ENCODE assay signal across 21 cellular contexts in the genomic region with DNA sequence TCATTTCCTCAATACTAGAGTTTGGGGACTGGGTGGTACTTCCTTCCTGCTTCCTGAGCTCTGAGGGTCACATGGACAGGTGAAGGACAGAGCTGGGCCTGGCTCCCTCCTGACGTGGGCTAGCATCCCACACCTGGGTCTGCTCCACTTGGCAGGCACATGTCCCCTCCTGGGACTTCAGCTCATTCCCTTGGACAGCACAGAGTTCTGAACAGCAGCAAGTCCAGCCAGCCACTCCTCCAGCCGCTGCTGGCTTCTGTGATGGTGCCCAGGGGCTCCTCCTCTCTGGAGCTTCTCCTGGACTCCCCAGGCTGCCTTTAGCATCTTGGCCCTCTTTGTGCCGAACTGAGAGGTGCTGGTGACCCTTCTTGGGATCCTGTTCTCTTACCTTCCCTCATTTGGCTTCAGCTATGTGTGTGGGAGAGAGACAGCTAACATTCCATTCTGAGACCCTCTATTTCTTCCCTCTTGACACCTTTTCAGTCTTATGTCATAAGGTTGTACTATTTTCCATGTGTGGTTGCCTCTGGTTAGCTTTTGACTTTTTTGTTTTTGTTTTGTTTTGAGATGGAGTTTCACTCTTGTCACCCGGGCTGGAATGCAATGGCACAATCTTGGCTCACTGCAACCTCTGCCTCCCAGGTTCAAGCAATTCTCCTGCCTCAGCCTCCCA.
A peak's percentile ranks its signal among the peaks of the same experiment; 100 is the strongest.
DNase-seq lines count a peak whose midpoint lies in the region; ATAC-seq lines count a peak whose summit lies in the region.
"Had no signal": no experiment of that assay in that cellular context is flagged by ENCODE, and none has a peak within 500 bp of the region (broad histone marks: within the 10 kb centered on the region; RNA-seq: fewer than 3 reads in every experiment).

No MANE protein-coding gene starts in this region.

- H3K27ac Mint-ChIP-seq in activated naive CD4-positive, alpha-beta T cell treated with anti-CD3 and anti-CD28 coated beads, Interleukin-2, amount 50 U/mL, for 24 hours: peak overlapping the region; percentile 31
- H3K27ac Mint-ChIP-seq in T-helper 17 cell (peak overlapping the region; percentile 63), immature natural killer cell (peak overlapping the region; percentile 38 to 93 (median 84))
- H3K27ac Mint-ChIP-seq: WTC11 had no signal

- no peaks in the 10 kb centered on the region for H3K9me3 Mint-ChIP-seq in activated naive CD4-positive, alpha-beta T cell treated with anti-CD3 and anti-CD28 coated beads, Interleukin-2, amount 50 U/mL, for 24 hours
- no peaks in the 10 kb centered on the region for H3K9me3 Mint-ChIP-seq in immature natural killer cell
- H3K9me3 Mint-ChIP-seq: WTC11 had no signal

- no peaks in the 10 kb centered on the region for H3K36me3 Mint-ChIP-seq in activated naive CD4-positive, alpha-beta T cell treated with anti-CD3 and anti-CD28 coated beads, Interleukin-2, amount 50 U/mL, for 24 hours
- H3K36me3 Mint-ChIP-seq in T-helper 17 cell (ENCODE audit: low read depth) (no peaks in the 10 kb centered on the region), immature natural killer cell (peaks cover 0 to 3% (median 3%) of the 10 kb centered on the region in 3 donors)
- H3K36me3 Mint-ChIP-seq: WTC11 had no signal

- DNase-seq in activated naive CD4-positive, alpha-beta T cell (lab: John Stamatoyannopoulos, UW): no peak
- DNase-seq in T-helper 17 cell (no peak), immature natural killer cell (peak in 1 of 3 donors; percentile 13), SHP77 treated with DMSO at 0.1 percent for 48 hours (lab: John Stamatoyannopoulos, UW) (no peak), amygdala (lab: John Stamatoyannopoulos, UW) (no peak)
- DNase-seq: amniotic stem cell; central memory CD4-positive, alpha-beta T cell; effector CD4-positive, alpha-beta T cell; KG1; NCI-H1105; NCI-H510A treated with DMSO at 0.1 percent for 48 hours; nucleus accumbens; SHP77; stimulated activated CD4-positive, alpha-beta T cell treated with anti-CD3 and anti-CD28 coated beads, Interleukin-15, amount 100 ng/mL, for 24 hours; stimulated activated naive CD4-positive, alpha-beta T cell had no signal

- ATAC-seq in T-helper 17 cell (no peak), HG03565 (IDR thresholded peaks at IDR 0.05; ENCODE audit: unreplicated experiment) (no peak)
- ATAC-seq: WTC11 had no signal

- no peaks in the 10 kb centered on the region for H3K27me3 Mint-ChIP-seq in activated naive CD4-positive, alpha-beta T cell treated with anti-CD3 and anti-CD28 coated beads, Interleukin-2, amount 50 U/mL, for 24 hours
- H3K27me3 Mint-ChIP-seq in T-helper 17 cell (peaks cover 6% of the 10 kb centered on the region), immature natural killer cell (ENCODE audit: low read depth in 3 of 3) (peaks cover 0 to 4% (median 2%) of the 10 kb centered on the region in 3 donors)

- no peak overlapping the region for H3K4me3 Mint-ChIP-seq in activated naive CD4-positive, alpha-beta T cell treated with anti-CD3 and anti-CD28 coated beads, Interleukin-2, amount 50 U/mL, for 24 hours
- H3K4me3 Mint-ChIP-seq in T-helper 17 cell: peak overlapping the region; percentile 77
- peak overlapping the region; percentile 65 to 78 (median 75) for H3K4me3 Mint-ChIP-seq in immature natural killer cell
- H3K4me3 Mint-ChIP-seq: WTC11 had no signal

- peaks cover 58% of the 10 kb centered on the region for H3K4me1 Mint-ChIP-seq in activated naive CD4-positive, alpha-beta T cell treated with anti-CD3 and anti-CD28 coated beads, Interleukin-2, amount 50 U/mL, for 24 hours
- peaks cover 51% of the 10 kb centered on the region for H3K4me1 Mint-ChIP-seq in T-helper 17 cell
- peaks cover 61 to 72% of the 10 kb centered on the region in 2 donors for H3K4me1 Mint-ChIP-seq in immature natural killer cell

- no peaks in the 10 kb centered on the region for H3K9me3 ChIP-seq in T-helper 17 cell (ENCODE audit: control insufficient read depth, low read length, poor library complexity, severe bottlenecking)
- H3K9me3 ChIP-seq: esophagus muscularis mucosa, right atrium auricular region, upper lobe of left lung had no signal

Comparison
In these comparisons a context has a peak if more than half of its experiments do, and no peak if none do; other contexts are left out.
1. H3K27ac Mint-ChIP-seq: peak in every context shown above with its lines; median percentile 84 in immature natural killer cell; 63 in T-helper 17 cell; 31 in activated naive CD4-positive, alpha-beta T cell treated with anti-CD3 and anti-CD28 coated beads, Interleukin-2, amount 50 U/mL, for 24 hours.